In the genomic region with DNA sequence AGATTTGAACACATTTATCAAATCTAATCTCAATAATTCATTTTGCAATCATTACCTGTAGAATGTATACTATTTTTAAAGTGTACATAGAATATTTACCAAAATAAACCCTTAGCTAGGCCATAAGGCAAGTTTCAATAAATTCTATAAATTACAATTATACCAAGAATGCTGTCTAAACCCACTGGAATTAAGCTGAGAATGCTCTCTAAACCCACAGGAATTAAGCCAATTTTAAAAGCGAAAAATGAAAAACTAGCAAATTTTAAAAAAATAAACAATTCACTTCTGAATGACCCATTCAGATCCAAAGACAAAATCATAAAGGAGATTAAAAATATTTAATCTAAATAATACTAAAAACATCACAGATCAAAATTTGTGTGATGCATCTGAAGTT, we compare ENCODE assay signal across 17 cellular contexts.
A peak's percentile ranks its signal among the peaks of the same experiment; 100 is the strongest.
DNase-seq lines count a peak whose midpoint lies in the region; ATAC-seq and TF ChIP-seq lines count a peak whose summit lies in the region.
"Had no signal": no experiment of that assay in that cellular context is flagged by ENCODE, and none has a peak within 500 bp of the region (broad histone marks: within the 10 kb centered on the region; RNA-seq: fewer than 3 reads in every experiment).

No MANE protein-coding gene starts in this region.

- H3K4me1 ChIP-seq in adipocyte (ENCODE audit: control insufficient read depth, insufficient read depth, low read length) = no peaks in the 10 kb centered on the region
- no peaks in the 10 kb centered on the region for H3K4me1 ChIP-seq in fibroblast of lung (ENCODE audit: control insufficient read depth, extremely low read depth, insufficient read depth, low read length)
- no peaks in the 10 kb centered on the region for H3K4me1 ChIP-seq in mesenchymal stem cell (ENCODE audit: control insufficient read depth, insufficient read depth, low read depth, low read length)
- H3K4me1 ChIP-seq: BE2C had no signal

- H4K8ac ChIP-seq in mesenchymal stem cell (ENCODE audit: low read length) = no peak overlapping the region

- H3K4me3 ChIP-seq in adipocyte (ENCODE audit: low read length) (no peak overlapping the region), fibroblast of lung (replicated peaks in 1 of 4; ENCODE audit: control extremely low read depth in 1 of 4, insufficient read depth in 1 of 4, low read depth in 3 of 4, low read length in 4 of 4) (no peak overlapping the region), mesenchymal stem cell (ENCODE audit: insufficient read depth in 1 of 2, low read depth in 1 of 2, low read length in 2 of 2) (no peak overlapping the region)
- H3K4me3 ChIP-seq: GM23338 had no signal

- H2BK12ac ChIP-seq in mesenchymal stem cell (ENCODE audit: low read length in 2 of 2) = no peak overlapping the region

- H3K36me3 ChIP-seq in adipocyte (ENCODE audit: control insufficient read depth, insufficient read depth, low read length, severe bottlenecking) = no peaks in the 10 kb centered on the region
- no peaks in the 10 kb centered on the region for H3K36me3 ChIP-seq in fibroblast of lung (ENCODE audit: control insufficient read depth, insufficient read depth, low read length)
- H3K36me3 ChIP-seq in mesenchymal stem cell (ENCODE audit: control insufficient read depth in 1 of 2, insufficient read depth in 2 of 2, low read depth in 1 of 2, low read length in 2 of 2) = no peaks in the 10 kb centered on the region
- H3K36me3 ChIP-seq: BE2C had no signal

- H3K14ac ChIP-seq in mesenchymal stem cell (ENCODE audit: low read length in 2 of 2) = no peak overlapping the region

- H3K27ac ChIP-seq in fibroblast of lung (ENCODE audit: insufficient read depth, low read length) (no peak overlapping the region), mesenchymal stem cell (ENCODE audit: low read length, poor library complexity, severe bottlenecking) (no peak overlapping the region)
- H3K27ac ChIP-seq: HL-60 had no signal

- H3K4ac ChIP-seq in mesenchymal stem cell (ENCODE audit: low read depth in 1 of 2, low read length in 2 of 2) = no peak overlapping the region

- intact Hi-C loops in posterior vena cava (cut with DNase I) = no loop called here

- no peaks in the 10 kb centered on the region for H3K79me2 ChIP-seq in fibroblast of lung (ENCODE audit: control insufficient read depth, insufficient read depth, low read length)

- no peak overlapping the region for H2BK15ac ChIP-seq in mesenchymal stem cell (ENCODE audit: low read depth, poor library complexity, severe bottlenecking)

- no peaks in the 10 kb centered on the region for H4K20me1 ChIP-seq in fibroblast of lung (ENCODE audit: control insufficient read depth, extremely low read depth, insufficient read depth, low read length)

- H2AFZ ChIP-seq in fibroblast of lung (ENCODE audit: low read length) (no peak overlapping the region), mesenchymal stem cell (ENCODE audit: low read depth, low read length) (no peak overlapping the region)
- H2AFZ ChIP-seq: GM23338 had no signal

- DNase-seq in adipocyte (ENCODE audit: low read depth) (peak; percentile 51), fibroblast of lung (ENCODE audit: low read depth in 2 of 2) (peak; percentile 10 to 33), mesenchymal stem cell (no peak), posterior vena cava (ENCODE audit: low spot score) (no peak)
- no peak for DNase-seq in activated CD4-positive, CD25-positive, alpha-beta regulatory T cell treated with anti-CD3 and anti-CD28 coated beads, Interleukin-2, amount 50 U/mL, for 72 hours
- no peak for DNase-seq in stimulated activated naive CD8-positive, alpha-beta T cell treated with anti-CD3 and anti-CD28 coated beads, Interleukin-15, Interleukin-2, amounts not matched to agents 100 U/mL and 50 U/mL, for 24 hours
- DNase-seq: BE2C; C1 segment of cervical spinal cord; CD4-positive, CD25-positive, alpha-beta regulatory T cell; CD8-positive, alpha-beta memory T cell; COR-L47; DMS 273 treated with DMSO at 0.1 percent for 48 hours; DMS53; DND-41; HCEC 1CT had no signal

- H3K4me2 ChIP-seq in fibroblast of lung (ENCODE audit: extremely low read depth, insufficient read depth, low read length) (no peak overlapping the region), mesenchymal stem cell (ENCODE audit: low read length, poor library complexity, severe bottlenecking) (no peak overlapping the region)
- H3K4me2 ChIP-seq: GM23338 had no signal

- H3K18ac ChIP-seq in mesenchymal stem cell (ENCODE audit: low read depth in 1 of 2, low read length in 2 of 2) = no peak overlapping the region

- H2BK5ac ChIP-seq in mesenchymal stem cell (ENCODE audit: low read depth, low read length, poor library complexity, severe bottlenecking) = peak overlapping the region; percentile 62

- H3K9ac ChIP-seq in adipocyte (ENCODE audit: low read length) (no peak overlapping the region), fibroblast of lung (ENCODE audit: insufficient read depth, low read length) (no peak overlapping the region), mesenchymal stem cell (ENCODE audit: low read length) (no peak overlapping the region)

- WGBS in mesenchymal stem cell = 89% methylated on average over 1 of the region's 1 CpG

- no peak for ATAC-seq in stimulated activated naive CD8-positive, alpha-beta T cell treated with anti-CD3 and anti-CD28 coated beads, Interleukin-15, Interleukin-2, amounts not matched to agents 100 U/mL and 50 U/mL, for 24 hours
- ATAC-seq: GM23338 had no signal

- H3K9me3 ChIP-seq in adipocyte (ENCODE audit: control insufficient read depth, low read length) (peaks cover 3% of the 10 kb centered on the region), fibroblast of lung (ENCODE audit: control insufficient read depth, insufficient read depth, low read depth, low read length) (no peaks in the 10 kb centered on the region), mesenchymal stem cell (ENCODE audit: control insufficient read depth, low read length) (peaks cover 10% of the 10 kb centered on the region)
- H3K9me3 ChIP-seq: BE2C had no signal

- H3K27me3 ChIP-seq in adipocyte (replicated peaks; ENCODE audit: control insufficient read depth, insufficient read depth, low read length) (no peaks in the 10 kb centered on the region), fibroblast of lung (ENCODE audit: control insufficient read depth, insufficient read depth, low read length) (no peaks in the 10 kb centered on the region), mesenchymal stem cell (ENCODE audit: control insufficient read depth in 1 of 2, insufficient read depth in 1 of 2, low read length in 2 of 2) (no peaks in the 10 kb centered on the region)
- H3K27me3 ChIP-seq: BE2C had no signal

- H3K79me1 ChIP-seq in mesenchymal stem cell (replicated peaks; ENCODE audit: low read length, poor library complexity, severe bottlenecking) = no peaks in the 10 kb centered on the region

- H3K23ac ChIP-seq in mesenchymal stem cell (ENCODE audit: low read length in 2 of 2) = no peak overlapping the region

- no peak overlapping the region for H2AK5ac ChIP-seq in mesenchymal stem cell (ENCODE audit: low read length, severe bottlenecking)

- no peak overlapping the region for H4K91ac ChIP-seq in mesenchymal stem cell (ENCODE audit: low read length)

- no peak overlapping the region for H2BK120ac ChIP-seq in mesenchymal stem cell (ENCODE audit: low read depth, low read length)

- TF ChIP-seq CTCF in fibroblast of lung (conservative IDR thresholded peaks at IDR 0.05 in 1 of 2, IDR thresholded peaks at IDR 0.05 in 1 of 2; ENCODE audit: low read depth in 1 of 2, low read length in 2 of 2) = no peak

Comparison
In these comparisons a context has a peak if more than half of its experiments do, and no peak if none do; other contexts are left out.
1. DNase-seq: peak in adipocyte (single experiment) and fibroblast of lung (2 of 2); none in mesenchymal stem cell (single experiment), posterior vena cava (single experiment), activated CD4-positive, CD25-positive, alpha-beta regulatory T cell treated with anti-CD3 and anti-CD28 coated beads, Interleukin-2, amount 50 U/mL, for 72 hours (single experiment) and stimulated activated naive CD8-positive, alpha-beta T cell treated with anti-CD3 and anti-CD28 coated beads, Interleukin-15, Interleukin-2, amounts not matched to agents 100 U/mL and 50 U/mL, for 24 hours (single experiment).